In the genomic region with DNA sequence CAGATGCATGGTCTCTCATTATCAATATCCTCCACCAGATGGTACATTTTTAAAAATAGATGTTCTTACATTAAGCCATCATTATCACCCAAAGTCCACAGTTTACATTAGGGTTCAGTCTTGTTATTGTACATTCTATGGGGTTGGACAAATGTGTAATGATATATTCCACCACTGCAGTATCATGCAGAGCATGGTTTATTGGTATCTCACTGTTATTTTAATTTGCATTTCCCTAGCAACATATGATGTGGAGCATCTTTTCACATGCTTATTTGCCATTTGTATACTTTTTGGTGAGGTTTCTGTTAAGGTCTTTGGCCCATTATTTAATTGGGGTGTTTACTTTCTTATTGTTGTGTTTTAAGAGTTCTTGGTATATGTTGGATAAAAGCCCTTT, we compare ENCODE assay signal across 8 cellular contexts.
"Had no signal": no experiment of that assay in that cellular context is flagged by ENCODE, and none has a peak within 500 bp of the region (broad histone marks: within the 10 kb centered on the region; RNA-seq: fewer than 3 reads in every experiment).

No MANE protein-coding gene starts in this region.

- H3K4me3 ChIP-seq: GM23338 had no signal

- H3K36me3 Mint-ChIP-seq: IgD-negative memory B cell had no signal

- H3K27ac Mint-ChIP-seq: GM23338, H9, IgD-negative memory B cell had no signal

- H3K4me3 Mint-ChIP-seq: GM23338, H9, IgD-negative memory B cell had no signal

- H3K4me1 Mint-ChIP-seq: IgD-negative memory B cell had no signal

- FAIRE-seq: H1, H54, HepG2 had no signal

- DNase-seq: H9, HCEC 1CT, KG1 had no signal
